22 cellular contexts compared by ENCODE assay signal in the genomic region with DNA sequence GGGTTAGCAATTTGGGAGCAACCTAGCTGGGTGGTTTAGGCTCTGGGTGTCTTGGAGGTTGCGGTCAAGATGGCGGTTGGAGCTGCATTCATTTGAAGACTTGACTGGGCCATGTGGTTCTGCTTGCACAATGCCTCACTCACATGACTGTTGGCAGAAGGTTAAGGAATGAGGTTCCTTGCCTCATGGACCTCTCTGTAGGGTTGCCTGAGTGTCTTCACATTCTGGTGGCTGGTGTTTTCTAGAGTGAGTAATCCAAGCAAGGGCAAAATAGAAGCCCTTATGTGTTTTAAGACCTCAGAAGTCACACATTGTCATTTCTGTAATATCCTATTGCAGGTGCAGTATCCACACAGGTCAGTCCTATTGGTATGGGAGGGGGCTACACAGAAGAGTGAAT. TPM values are rescaled to one million over a fixed set of nuclear protein-coding genes. Genes with fewer than 3 reads are reported as not detected.
DNase-seq lines count a peak whose midpoint lies in the region; ATAC-seq, FAIRE-seq and TF ChIP-seq lines count a peak whose summit lies in the region.
"Had no signal": no experiment of that assay in that cellular context is flagged by ENCODE, and none has a peak within 500 bp of the region (broad histone marks: within the 10 kb centered on the region; RNA-seq: fewer than 3 reads in every experiment).

No MANE protein-coding gene starts in this region.

- peaks cover 14% of the 10 kb centered on the region for H3K36me3 Mint-ChIP-seq in osteocyte (ENCODE audit: unreplicated experiment)

- no peak overlapping the region for H2AFZ ChIP-seq in GM12878 (ENCODE audit: control insufficient read depth, low read depth, low read length)
- H2AFZ ChIP-seq: GM23338 had no signal

- H3K4me2 ChIP-seq in GM12878 (ENCODE audit: control insufficient read depth, insufficient read depth), result no peak overlapping the region
- H3K4me2 ChIP-seq: GM23338 had no signal

- no peak for TF ChIP-seq CTCF in GM12878 (IDR thresholded peaks at IDR 0.05 in 2 of 3, conservative IDR thresholded peaks at IDR 0.05 in 1 of 3; ENCODE audit: control insufficient read depth in 2 of 3, extremely low read depth in 1 of 3, insufficient read depth in 1 of 3, low read depth in 3 of 3, low read length in 3 of 3)
- TF ChIP-seq CTCF in osteocyte (IDR thresholded peaks at IDR 0.05), result no peak

- no peak overlapping the region for H3K27ac ChIP-seq in GM12878 (ENCODE audit: control insufficient read depth, insufficient read depth)

- in situ Hi-C loops in GM12878 (cut with MboI), result no loop called here

- TF ChIP-seq EP300 in GM12878 (IDR thresholded peaks at IDR 0.05; ENCODE audit: borderline replicate concordance in 1 of 2, control insufficient read depth in 1 of 2, low read depth in 2 of 2, low read length in 2 of 2), result no peak

- TF ChIP-seq RAD21 in GM12878 (IDR thresholded peaks at IDR 0.05; ENCODE audit: insufficient read depth, low read depth, low read length), result no peak

- no peaks in the 10 kb centered on the region for H3K27me3 Mint-ChIP-seq in osteocyte (ENCODE audit: unreplicated experiment)
- H3K27me3 Mint-ChIP-seq: B cell had no signal

- no peaks in the 10 kb centered on the region for H4K20me1 ChIP-seq in GM12878 (ENCODE audit: control insufficient read depth, insufficient read depth)

- no TSS peak for BruUV-seq in GM12878 (replicated peaks; lab: Mats Ljungman, UMichigan)

- RAD21 ChIA-PET in GM12878 (lab: Charles Lee; ENCODE audit: unreplicated experiment), result interaction anchor here (0.7 to 1.0 kb wide), 3 partner anchors 26 to 193 kb away, joined by 3 read pairs; no protein-coding TSS in a partner anchor

- H3K36me3 ChIP-seq in GM12878 (ENCODE audit: control insufficient read depth in 2 of 2, insufficient read depth in 2 of 2, low read length in 1 of 2), result no peaks in the 10 kb centered on the region
- H3K36me3 ChIP-seq: HAP-1 had no signal

- ATAC-seq in GM18870 (IDR thresholded peaks at IDR 0.05; ENCODE audit: unreplicated experiment) (peak; percentile 47), HG03354 (IDR thresholded peaks at IDR 0.05; ENCODE audit: poor library complexity, severe bottlenecking, unreplicated experiment) (peak; percentile 49), GM12878 (peak; percentile 77), GM18502 (IDR thresholded peaks at IDR 0.05; ENCODE audit: poor library complexity, unreplicated experiment) (no peak)
- ATAC-seq: GM23338, HepG2, Panc1 had no signal

- intact Hi-C loops in GM12878 (cut with micrococcal nuclease; ENCODE audit: unreplicated experiment), result no loop called here

- H3K9me3 ChIP-seq in GM12878 (replicated peaks; ENCODE audit: control insufficient read depth, insufficient read depth, low read length), result peaks cover 3% of the 10 kb centered on the region

- H3K4me3 ChIP-seq in GM12878, result no peak overlapping the region
- H3K4me3 ChIP-seq: GM23338, HAP-1 had no signal

- H3K27ac Mint-ChIP-seq in osteocyte (ENCODE audit: unreplicated experiment), result peak overlapping the region; percentile 72
- H3K27ac Mint-ChIP-seq: B cell, GM23338 had no signal

- peaks cover 42% of the 10 kb centered on the region for H3K4me1 Mint-ChIP-seq in osteocyte (ENCODE audit: unreplicated experiment)
- H3K4me1 Mint-ChIP-seq: CD14-positive monocyte had no signal

- CTCF ChIA-PET in GM12878 (lab: Yijun Ruan, JAX), result interaction anchor here (0.7 to 1.3 kb wide), 2 partner anchors 193 to 581 kb away, joined by 3 read pairs; no protein-coding TSS in a partner anchor

- H3K27me3 ChIP-seq in GM12878 (replicated peaks in 1 of 2; ENCODE audit: control insufficient read depth in 2 of 2, insufficient read depth in 2 of 2, low read length in 1 of 2), result no peaks in the 10 kb centered on the region

- no peak overlapping the region for H3K9ac ChIP-seq in GM12878 (ENCODE audit: control insufficient read depth, insufficient read depth, low read length)

- POLR2A ChIA-PET in GM12878 (lab: Charles Lee), result interaction anchor here (0.6 kb wide), 1 partner anchor 45 kb away, joined by 3 read pairs; no protein-coding TSS in a partner anchor

- no peaks in the 10 kb centered on the region for H3K79me2 ChIP-seq in GM12878 (ENCODE audit: control insufficient read depth, insufficient read depth, low read length)

- H3K9me3 Mint-ChIP-seq in osteocyte (ENCODE audit: unreplicated experiment), result peaks cover 13% of the 10 kb centered on the region

- SMC1A ChIA-PET in GM12878 (lab: Charles Lee; ENCODE audit: uncharacterized antibody, unreplicated experiment), result interaction anchor here (1.1 to 1.4 kb wide), 2 partner anchors 11 to 17 kb away, joined by 3 read pairs; no protein-coding TSS in a partner anchor

- H3K4me3 Mint-ChIP-seq in osteocyte (ENCODE audit: unreplicated experiment), result no peak overlapping the region
- H3K4me3 Mint-ChIP-seq: B cell, CD14-positive monocyte, GM23338 had no signal

- 100% methylated on average over 2 of the region's 2 CpGs for WGBS in GM12878 (ENCODE audit: insufficient coverage, insufficient replicate concordance, low lambda C conversion rate, missing lambda C conversion rate)

- TF ChIP-seq POLR2A in GM12878 (IDR thresholded peaks at IDR 0.05; ENCODE audit: low read depth, low read length), result no peak

- H3K4me1 ChIP-seq in GM12878 (ENCODE audit: control insufficient read depth, insufficient read depth, low read length), result peaks cover 5% of the 10 kb centered on the region; the same call in 1 of the 2 replicates
- H3K4me1 ChIP-seq: HAP-1 had no signal

- DNase-seq in GM12878 (ENCODE audit: low read depth, low spot score) (no peak), osteocyte (ENCODE audit: extremely low spot score, unreplicated experiment) (no peak), superior temporal gyrus (ENCODE audit: extremely low spot score) (no peak), NCI-H1436 treated with DMSO at 0.1 percent for 48 hours (lab: John Stamatoyannopoulos, UW) (no peak), mesenteric fat pad (ENCODE audit: low spot score) (no peak)
- DNase-seq: KBM-7, NCI-H1092 treated with DMSO at 0.1 percent for 48 hours, NCI-H146, NCI-H2081, NCI-H2171, NCI-H524 treated with DMSO at 0.1 percent for 48 hours, NCI-H82 had no signal

- FAIRE-seq in GM12878 (lab: Jason Lieb, UNC), result no peak
- FAIRE-seq: G401.6, HepG2 had no signal

TF ChIP-seq in GM12878, 131 proteins besides CTCF, POLR2A, EP300 and RAD21:
- no peak for TF ChIP-seq CHD2 (IDR thresholded peaks at IDR 0.05; ENCODE audit: borderline replicate concordance, low read depth, low read length)
- TF ChIP-seq KAT2A (conservative IDR thresholded peaks at IDR 0.05; ENCODE audit: control insufficient read depth, low read depth, low read length), result no peak

RNA-seq across cellular contexts. Expression of gene CDK14, which starts 52.0 kb away (rescaled TPM):
- 204 and 221 TPM in 2 replicates for total RNA-seq in GM12878 (2013; cell fraction: nucleolus; rRNA removed)
- total RNA-seq in GM12878 (2014; rRNA removed) (29.6 and 33.3 TPM in 2 replicates), GM12878 (2014; rRNA removed; fragmentation: Illumina TruSeq; extraction: Trizol) (39.3 and 47.1 TPM in 2 replicates), GM12878 (2021) (56.7 and 61.3 TPM in 2 replicates), osteocyte (117 and 131 TPM in 2 replicates), mesenteric fat pad (47.2 TPM)
- polyA plus RNA-seq in GM12878 (2011; ENCODE audit: low read depth), result 4.0 TPM
- polyA plus RNA-seq in GM12878 (2011; rRNA removed) (24.3 and 33.2 TPM in 2 replicates), GM12878 (2014; fragmentation: Illumina TruSeq; extraction: Trizol) (30.9 and 31.6 TPM in 2 replicates), GM12878 (2014; fragmentation: Nextera tagmentation; extraction: Ambion mirVana) (1 to 10 TPM; 6.5 to 7.3 TPM), GM12878 (2014; rRNA removed) (14.3 and 16.1 TPM in 2 replicates), GM12878 (2016; fragmentation: Nextera tagmentation; extraction: Ambion mirVana) (10 to 100 TPM; 12.7 to 24.1 TPM)
- polyA plus RNA-seq in GM12878 (2011; cell fraction: cytosol; rRNA removed), result 10.8 and 12.3 TPM in 2 replicates
- polyA plus RNA-seq in GM12878 (2011; cell fraction: nucleus; rRNA removed), result 26.0 and 33.3 TPM in 2 replicates
- 6.8 and 7.4 TPM in 2 replicates for polyA plus RNA-seq in GM12878 (2012)
- polyA minus RNA-seq in GM12878 (2011; rRNA and poly(A)+ RNA removed), result 78.9 and 108 TPM in 2 replicates
- 13.1 and 18.1 TPM in 2 replicates for polyA minus RNA-seq in GM12878 (2011; cell fraction: cytosol; rRNA and poly(A)+ RNA removed)
- polyA minus RNA-seq in GM12878 (2011; cell fraction: nucleus; rRNA and poly(A)+ RNA removed), result 106 and 146 TPM in 2 replicates
